In genomic region chr7:106717254-106717996, GRCh38 we compare ENCODE assay signal across 12 cellular contexts. TPM values are rescaled to one million over a fixed set of nuclear protein-coding genes. Genes with fewer than 3 reads are reported as not detected.
DNase-seq lines count a peak whose midpoint lies in the region; ATAC-seq and TF ChIP-seq lines count a peak whose summit lies in the region.
"Had no signal": no experiment of that assay in that cellular context is flagged by ENCODE, and none has a peak within 500 bp of the region (broad histone marks: within the 10 kb centered on the region; RNA-seq: fewer than 3 reads in every experiment).

No MANE protein-coding gene starts in this region.

- no peaks in the 10 kb centered on the region for H3F3A ChIP-seq in neural progenitor cell (ENCODE audit: low read depth)

- H3K9ac ChIP-seq in neural progenitor cell, result no peak overlapping the region

- H3K79me2 ChIP-seq in hepatocyte, result no peaks in the 10 kb centered on the region
- no peaks in the 10 kb centered on the region for H3K79me2 ChIP-seq in neural progenitor cell (ENCODE audit: low read depth)

- H3K4me3 Mint-ChIP-seq in stimulated activated effector memory CD8-positive, alpha-beta T cell treated with anti-CD3 and anti-CD28 coated beads, Interleukin-12 subunit alpha, Interleukin-12 subunit beta, amount 100 ng/mL, for 72 hours, result no peak overlapping the region
- no peak overlapping the region for H3K4me3 Mint-ChIP-seq in neural progenitor cell
- H3K4me3 Mint-ChIP-seq: activated naive CD8-positive, alpha-beta T cell treated with anti-CD3 and anti-CD28 coated beads for 36 hours; dendritic cell treated with granulocyte-macrophage colony-stimulating factor and Interleukin-4, amounts not matched to agents 40 ng/mL and 50 ng/mL, for 4 days; natural killer cell had no signal

- no peaks in the 10 kb centered on the region for H3K36me3 Mint-ChIP-seq in stimulated activated effector memory CD8-positive, alpha-beta T cell treated with anti-CD3 and anti-CD28 coated beads, Interleukin-12 subunit alpha, Interleukin-12 subunit beta, amount 100 ng/mL, for 72 hours
- no peaks in the 10 kb centered on the region for H3K36me3 Mint-ChIP-seq in neural progenitor cell
- H3K36me3 Mint-ChIP-seq: natural killer cell had no signal

- no peak overlapping the region for H3K4me3 ChIP-seq in left ventricle myocardium inferior
- H3K4me3 ChIP-seq in right cardiac atrium (ENCODE audit: low read length), result no peak overlapping the region
- no peak overlapping the region for H3K4me3 ChIP-seq in SJCRH30
- no peak overlapping the region for H3K4me3 ChIP-seq in hepatocyte
- H3K4me3 ChIP-seq in neural progenitor cell, result no peak overlapping the region

- H2AFZ ChIP-seq in hepatocyte (no peak overlapping the region), neural progenitor cell (replicated peaks) (no peak overlapping the region)

- H3K9me3 ChIP-seq in left ventricle myocardium inferior (replicated peaks) (peaks cover 5% of the 10 kb centered on the region), right cardiac atrium (ENCODE audit: control insufficient read depth, low read length) (no peaks in the 10 kb centered on the region), SJCRH30 (replicated peaks) (no peaks in the 10 kb centered on the region), hepatocyte (ENCODE audit: low read depth) (no peaks in the 10 kb centered on the region), neural progenitor cell (ENCODE audit: low read depth) (no peaks in the 10 kb centered on the region)

- no peak for ATAC-seq in right cardiac atrium
- ATAC-seq in HG02571 (IDR thresholded peaks at IDR 0.05; ENCODE audit: unreplicated experiment), result no peak
- ATAC-seq in stimulated activated effector memory CD8-positive, alpha-beta T cell treated with anti-CD3 and anti-CD28 coated beads, Interleukin-12 subunit alpha, Interleukin-12 subunit beta, amount 100 ng/mL, for 72 hours, result no peak
- no peak for ATAC-seq in GM21390 (IDR thresholded peaks at IDR 0.05; ENCODE audit: unreplicated experiment)

- H3K4me1 ChIP-seq in left ventricle myocardium inferior (peaks cover 10% of the 10 kb centered on the region), right cardiac atrium (ENCODE audit: control insufficient read depth, insufficient read depth, low read length) (no peaks in the 10 kb centered on the region), SJCRH30 (peaks cover 19% of the 10 kb centered on the region), hepatocyte (ENCODE audit: insufficient read depth) (peaks cover 8% of the 10 kb centered on the region), neural progenitor cell (peaks cover 6% of the 10 kb centered on the region)

- H3K4me1 Mint-ChIP-seq in stimulated activated effector memory CD8-positive, alpha-beta T cell treated with anti-CD3 and anti-CD28 coated beads, Interleukin-12 subunit alpha, Interleukin-12 subunit beta, amount 100 ng/mL, for 72 hours, result peaks cover 18% of the 10 kb centered on the region
- no peaks in the 10 kb centered on the region for H3K4me1 Mint-ChIP-seq in neural progenitor cell
- H3K4me1 Mint-ChIP-seq: natural killer cell had no signal

- DNase-seq in left ventricle myocardium inferior (no peak), right cardiac atrium (no peak), SJCRH30 (no peak), hepatocyte (ENCODE audit: low spot score) (no peak), neural progenitor cell (ENCODE audit: low spot score) (no peak)
- no peak for DNase-seq in stimulated activated effector memory CD8-positive, alpha-beta T cell treated with anti-CD3 and anti-CD28 coated beads, Interleukin-12 subunit alpha, Interleukin-12 subunit beta, amount 100 ng/mL, for 72 hours (ENCODE audit: low spot score in 2 of 2)
- DNase-seq: NCI-H524 had no signal

- H3K27me3 ChIP-seq in left ventricle myocardium inferior (ENCODE audit: low read depth) (no peaks in the 10 kb centered on the region), right cardiac atrium (ENCODE audit: control insufficient read depth, insufficient read depth) (peaks cover 2% of the 10 kb centered on the region), SJCRH30 (no peaks in the 10 kb centered on the region), hepatocyte (no peaks in the 10 kb centered on the region), neural progenitor cell (no peaks in the 10 kb centered on the region)

- H3K27me3 Mint-ChIP-seq in neural progenitor cell (ENCODE audit: insufficient read depth, low read depth), result no peaks in the 10 kb centered on the region
- H3K27me3 Mint-ChIP-seq: activated naive CD8-positive, alpha-beta T cell treated with anti-CD3 and anti-CD28 coated beads for 36 hours; dendritic cell treated with granulocyte-macrophage colony-stimulating factor and Interleukin-4, amounts not matched to agents 40 ng/mL and 50 ng/mL, for 4 days had no signal

- H3K36me3 ChIP-seq in left ventricle myocardium inferior (no peaks in the 10 kb centered on the region), SJCRH30 (no peaks in the 10 kb centered on the region), hepatocyte (replicated peaks; ENCODE audit: insufficient read depth, low read depth) (no peaks in the 10 kb centered on the region), neural progenitor cell (no peaks in the 10 kb centered on the region)

- intact Hi-C loops in left ventricle myocardium inferior (cut with micrococcal nuclease), result no loop called here
- intact Hi-C loops in right cardiac atrium (cut with DNase I), result no loop called here

- no peaks in the 10 kb centered on the region for H4K20me1 ChIP-seq in hepatocyte (ENCODE audit: insufficient read depth, poor library complexity, severe bottlenecking)
- H4K20me1 ChIP-seq in neural progenitor cell (ENCODE audit: low read depth), result no peaks in the 10 kb centered on the region

- peak overlapping the region; percentile 42 for H3K27ac ChIP-seq in left ventricle myocardium inferior (replicated peaks)
- no peak overlapping the region for H3K27ac ChIP-seq in right cardiac atrium (ENCODE audit: low read length)
- peak overlapping the region; percentile 32; the same call in 1 of the 2 replicates for H3K27ac ChIP-seq in SJCRH30
- H3K27ac ChIP-seq in hepatocyte, result peak overlapping the region; percentile 38
- no peak overlapping the region for H3K27ac ChIP-seq in neural progenitor cell

- TF ChIP-seq CTCF in left ventricle myocardium inferior (IDR thresholded peaks at IDR 0.05; ENCODE audit: borderline replicate concordance) (no peak), hepatocyte (IDR thresholded peaks at IDR 0.05; ENCODE audit: poor library complexity) (no peak), neural progenitor cell (IDR thresholded peaks at IDR 0.05) (no peak)

- no peak overlapping the region for H3K27ac Mint-ChIP-seq in stimulated activated effector memory CD8-positive, alpha-beta T cell treated with anti-CD3 and anti-CD28 coated beads, Interleukin-12 subunit alpha, Interleukin-12 subunit beta, amount 100 ng/mL, for 72 hours
- H3K27ac Mint-ChIP-seq in neural progenitor cell, result no peak overlapping the region
- H3K27ac Mint-ChIP-seq: activated naive CD8-positive, alpha-beta T cell treated with anti-CD3 and anti-CD28 coated beads for 36 hours; dendritic cell treated with granulocyte-macrophage colony-stimulating factor and Interleukin-4, amounts not matched to agents 40 ng/mL and 50 ng/mL, for 4 days; natural killer cell had no signal

- H3K9me2 ChIP-seq in hepatocyte (replicated peaks; ENCODE audit: insufficient read depth), result no peaks in the 10 kb centered on the region

- H3K4me2 ChIP-seq in hepatocyte, result no peak overlapping the region
- H3K4me2 ChIP-seq in neural progenitor cell, result no peak overlapping the region

- H3K9me3 Mint-ChIP-seq in stimulated activated effector memory CD8-positive, alpha-beta T cell treated with anti-CD3 and anti-CD28 coated beads, Interleukin-12 subunit alpha, Interleukin-12 subunit beta, amount 100 ng/mL, for 72 hours, result no peaks in the 10 kb centered on the region
- peaks cover 2% of the 10 kb centered on the region for H3K9me3 Mint-ChIP-seq in neural progenitor cell
- H3K9me3 Mint-ChIP-seq: natural killer cell had no signal

- WGBS in right cardiac atrium, result 86% methylated on average over 1 of the region's 1 CpG
- 96% methylated on average over 1 of the region's 1 CpG for WGBS in hepatocyte (ENCODE audit: low lambda C conversion rate, missing lambda C conversion rate)

RNA-seq across cellular contexts. Expression of gene CCDC71L, which starts 56.5 kb away (rescaled TPM):
- total RNA-seq in left ventricle myocardium inferior (6.0 TPM), right cardiac atrium (10 to 100 TPM in 2 of 4 donors, 1 to 10 TPM in 2; 9.3 to 12.9 (median 10.0) TPM), hepatocyte (17.1 and 24.3 TPM in 2 replicates), neural progenitor cell (ENCODE audit: low replicate concordance) (23.5 and 23.8 TPM in 2 replicates)
- polyA plus RNA-seq in right cardiac atrium (5.0 TPM), hepatocyte (14.8 and 17.0 TPM in 2 replicates)
- 7.1 and 7.9 TPM in 2 replicates for total RNA-seq in SJCRH30 (2014; rRNA removed; shearing (Covaris generic))

Comparison
In these comparisons a context has a peak if more than half of its experiments do, and no peak if none do; other contexts are left out.
1. H3K27ac ChIP-seq: peak in left ventricle myocardium inferior (single experiment), SJCRH30 (single experiment) and hepatocyte (single experiment); none in right cardiac atrium (single experiment) and neural progenitor cell (single experiment).